In genomic region chr7:107811934-107812333, GRCh38 we compare ENCODE assay signal across 21 cellular contexts. TPM values are rescaled to one million over a fixed set of nuclear protein-coding genes. Genes with fewer than 3 reads are reported as not detected.
"Had no signal": no experiment of that assay in that cellular context is flagged by ENCODE, and none has a peak within 500 bp of the region (broad histone marks: within the 10 kb centered on the region; RNA-seq: fewer than 3 reads in every experiment).

No MANE protein-coding gene starts in this region.

- ATAC-seq: esophagus mucosa; gastrocnemius medialis; left cardiac atrium; left ventricle myocardium superior; naive thymus-derived CD4-positive, alpha-beta T cell; psoas muscle had no signal

- H3K4me3 ChIP-seq: gastrocnemius medialis, psoas muscle, right atrium auricular region, testis, tibial nerve had no signal

- H3K36me3 ChIP-seq: gastrocnemius medialis, right atrium auricular region, tibial nerve had no signal

- H3K9me3 ChIP-seq: gastrocnemius medialis, psoas muscle, right atrium auricular region, testis, tibial nerve had no signal

- H3K27ac ChIP-seq: gastrocnemius medialis, parathyroid adenoma, psoas muscle, right atrium auricular region, testis, tibial nerve had no signal

- DNase-seq: effector memory CD4-positive, alpha-beta T cell; gastrocnemius medialis; glutamatergic neuron; kidney; left cardiac atrium; left ventricle myocardium superior; naive thymus-derived CD4-positive, alpha-beta T cell; nephron progenitor cell; psoas muscle; small intestine; stimulated activated CD4-positive, alpha-beta T cell treated with anti-CD3 and anti-CD28 coated beads, Interleukin-2, amount 100 ng/mL, for 48 hours; stimulated activated naive CD4-positive, alpha-beta T cell treated with Interleukin-2 at 50 U/mL for 16 hours; testis had no signal

- FAIRE-seq: endometrium, kidney, small intestine had no signal

- H3K4me1 ChIP-seq: gastrocnemius medialis, parathyroid adenoma, psoas muscle, right atrium auricular region, testis, tibial nerve had no signal

- H3K27me3 ChIP-seq: gastrocnemius medialis, right atrium auricular region, testis, tibial nerve had no signal

RNA-seq across cellular contexts. Expression of gene SLC26A3, which starts 8.9 kb away (rescaled TPM):
- total RNA-seq: fibroblast of villous mesenchyme; left cardiac atrium; left ventricle myocardium superior; lung microvascular endothelial cell; mononuclear cell; naive thymus-derived CD4-positive, alpha-beta T cell; right atrium auricular region; tibial nerve had no signal
- polyA plus RNA-seq: naive thymus-derived CD4-positive, alpha-beta T cell had no signal
